16 cellular contexts compared by ENCODE assay signal in the genomic region with DNA sequence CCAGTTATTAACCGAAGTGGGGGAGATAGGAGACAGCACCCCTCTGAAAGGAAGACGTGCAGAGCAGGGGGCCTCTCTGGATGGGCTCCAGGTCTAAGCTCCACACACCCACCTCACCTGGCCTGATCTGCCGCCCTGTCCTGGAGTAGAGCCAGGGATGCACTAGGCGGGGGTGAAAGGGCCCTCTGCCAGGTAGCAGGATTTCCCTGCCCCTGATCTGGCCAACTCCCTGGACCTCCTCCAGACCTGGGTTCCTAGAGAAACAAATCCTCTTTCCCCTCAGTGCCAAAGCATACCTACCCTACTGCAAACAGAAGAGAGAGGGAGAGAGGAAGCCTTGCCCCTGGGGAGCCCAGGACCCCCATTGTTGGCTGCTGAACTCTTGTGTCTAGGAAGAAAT. TPM values are rescaled to one million over a fixed set of nuclear protein-coding genes. Genes with fewer than 3 reads are reported as not detected.
DNase-seq lines count a peak whose midpoint lies in the region; ATAC-seq and TF ChIP-seq lines count a peak whose summit lies in the region.
"Had no signal": no experiment of that assay in that cellular context is flagged by ENCODE, and none has a peak within 500 bp of the region (broad histone marks: within the 10 kb centered on the region; RNA-seq: fewer than 3 reads in every experiment).

No MANE protein-coding gene starts in this region.

- TF ChIP-seq CTCF in MCF 10A (IDR thresholded peaks at IDR 0.05; ENCODE audit: unreplicated experiment): no peak
- no peak for TF ChIP-seq CTCF in mammary epithelial cell (conservative IDR thresholded peaks at IDR 0.05 in 1 of 2, IDR thresholded peaks at IDR 0.05 in 1 of 2; ENCODE audit: extremely low read depth in 1 of 2, insufficient read depth in 1 of 2, low read depth in 1 of 2, low read length in 2 of 2)
- no peak for TF ChIP-seq CTCF in WTC11 (IDR thresholded peaks at IDR 0.05)
- no peak for TF ChIP-seq CTCF in thyroid gland (IDR thresholded peaks at IDR 0.05)
- TF ChIP-seq CTCF in BE2C (IDR thresholded peaks at IDR 0.05; ENCODE audit: low read depth, low read length): no peak

- no peak overlapping the region for H3K4me2 ChIP-seq in mammary epithelial cell (ENCODE audit: insufficient read depth, low read depth, low read length)

- H3K9me3 ChIP-seq in mammary epithelial cell (replicated peaks; ENCODE audit: insufficient read depth, low read length): no peaks in the 10 kb centered on the region
- H3K9me3 ChIP-seq in iPS-18a (ENCODE audit: control insufficient read depth, low read depth, low read length): no peaks in the 10 kb centered on the region
- no peaks in the 10 kb centered on the region for H3K9me3 ChIP-seq in thyroid gland
- no peaks in the 10 kb centered on the region for H3K9me3 ChIP-seq in BE2C
- H3K9me3 ChIP-seq: ascending aorta, left lung had no signal

- in situ Hi-C loops in mammary epithelial cell (cut with MboI; ENCODE audit: low sequenced_read_pairs in 2 of 2): no loop called here

- H3K4me3 ChIP-seq in mammary epithelial cell (replicated peaks in 1 of 3; ENCODE audit: insufficient read depth in 1 of 3, low read depth in 2 of 3, low read length in 3 of 3) (no peak overlapping the region), iPS-18a (ENCODE audit: low read length) (peak overlapping the region; percentile 71), thyroid gland (replicated peaks in 1 of 3) (no peak overlapping the region), BE2C (ENCODE audit: low read depth, low read length) (no peak overlapping the region; the same call in 1 of the 2 replicates)
- H3K4me3 ChIP-seq: ascending aorta, left lung had no signal

- H3K27me3 ChIP-seq in mammary epithelial cell (ENCODE audit: insufficient read depth, low read length) (no peaks in the 10 kb centered on the region), iPS-18a (ENCODE audit: control insufficient read depth, insufficient read depth, low read length) (peaks cover 27% of the 10 kb centered on the region), thyroid gland (no peaks in the 10 kb centered on the region), BE2C (peaks cover 7% of the 10 kb centered on the region)
- H3K27me3 ChIP-seq: ascending aorta had no signal

- H3K4me1 Mint-ChIP-seq in MCF 10A (ENCODE audit: insufficient read depth, unreplicated experiment) (peaks cover 20% of the 10 kb centered on the region), WTC11 (peaks cover 37% of the 10 kb centered on the region)

- BruUV-seq in MCF 10A (replicated peaks; lab: Mats Ljungman, UMichigan) (no TSS peak), mammary epithelial cell (replicated peaks; lab: Mats Ljungman, UMichigan) (no TSS peak)

- H3K9me3 Mint-ChIP-seq in MCF 10A (ENCODE audit: unreplicated experiment) (no peaks in the 10 kb centered on the region), WTC11 (no peaks in the 10 kb centered on the region)
- H3K9me3 Mint-ChIP-seq: dendritic cell treated with granulocyte-macrophage colony-stimulating factor and Interleukin-4, amounts not matched to agents 40 ng/mL and 50 ng/mL, for 4 days had no signal

- no peaks in the 10 kb centered on the region for H4K20me1 ChIP-seq in mammary epithelial cell (ENCODE audit: insufficient read depth, low read length)

- H3K36me3 Mint-ChIP-seq in MCF 10A (ENCODE audit: insufficient read depth, unreplicated experiment) (peaks cover 6% of the 10 kb centered on the region), WTC11 (peaks cover 29% of the 10 kb centered on the region)

- ATAC-seq in WTC11: no peak
- ATAC-seq in HG02678 (IDR thresholded peaks at IDR 0.05; ENCODE audit: unreplicated experiment): no peak
- ATAC-seq: left lung had no signal

- 47% methylated on average over 2 of the region's 4 CpGs for WGBS in mammary epithelial cell (ENCODE audit: low coverage, missing lambda C conversion rate)
- WGBS in thyroid gland, 2 donors: 38 to 39% methylated on average over 4 of the region's 4 CpGs

- no peak for TF ChIP-seq POLR2A in thyroid gland (IDR thresholded peaks at IDR 0.05)

- no peak overlapping the region for H2AFZ ChIP-seq in mammary epithelial cell (ENCODE audit: low read depth, low read length)

- CTCF ChIA-PET in MCF 10A (lab: Yijun Ruan, JAX) (interaction anchor here (0.6 to 47.2 kb wide), 5 partner anchors 8 to 85 kb away, joined by 3 to 2415 read pairs (median 5); partner anchors contain the start of genes CRABP2, ISG20L2, METTL25B and NES), mammary epithelial cell (lab: Charles Lee; ENCODE audit: low non-redundant PET) (no interaction called here), WTC11 (lab: Charles Lee) (interaction anchor here (1.0 to 25.2 kb wide), 5 partner anchors 15 to 157 kb away, joined by 3 to 1553 read pairs (median 16); partner anchors contain the start of gene NTRK1)

- H3K4me1 ChIP-seq in mammary epithelial cell (ENCODE audit: insufficient read depth, low read length) (peaks cover 33% of the 10 kb centered on the region), iPS-18a (ENCODE audit: control insufficient read depth, low read depth, low read length) (peaks cover 33% of the 10 kb centered on the region), thyroid gland (peaks cover 33 to 44% of the 10 kb centered on the region in 2 donors), BE2C (peaks cover 35% of the 10 kb centered on the region)

- no peak overlapping the region for H3K9ac ChIP-seq in mammary epithelial cell (ENCODE audit: insufficient read depth, low read length)
- H3K9ac ChIP-seq in iPS-18a (ENCODE audit: low read length): no peak overlapping the region

- H3K79me2 ChIP-seq in mammary epithelial cell (ENCODE audit: insufficient read depth, low read length): no peaks in the 10 kb centered on the region

- H3K27ac ChIP-seq in mammary epithelial cell (ENCODE audit: insufficient read depth, low read depth, low read length) (no peak overlapping the region), iPS-18a (ENCODE audit: low read length) (no peak overlapping the region), thyroid gland (peak overlapping the region in 1 of 3 donors; percentile 43)
- H3K27ac ChIP-seq: ascending aorta, left lung had no signal

- H3K36me3 ChIP-seq in mammary epithelial cell (ENCODE audit: insufficient read depth, low read length) (no peaks in the 10 kb centered on the region), iPS-18a (ENCODE audit: control insufficient read depth, low read depth, low read length) (peaks cover 21% of the 10 kb centered on the region), thyroid gland (no peaks in the 10 kb centered on the region), BE2C (no peaks in the 10 kb centered on the region)
- H3K36me3 ChIP-seq: ascending aorta, left lung had no signal

- no peak overlapping the region for H3K27ac Mint-ChIP-seq in MCF 10A (ENCODE audit: low read depth, unreplicated experiment)
- no peak overlapping the region for H3K27ac Mint-ChIP-seq in WTC11
- H3K27ac Mint-ChIP-seq: dendritic cell treated with granulocyte-macrophage colony-stimulating factor and Interleukin-4, amounts not matched to agents 40 ng/mL and 50 ng/mL, for 4 days had no signal

- DNase-seq in MCF 10A (ENCODE audit: unreplicated experiment) (peak; percentile 66), mammary epithelial cell (no peak), WTC11 (ENCODE audit: low spot score) (no peak), thyroid gland (peak; percentile 63 to 71), BE2C (no peak)
- no peak for DNase-seq in activated CD8-positive, alpha-beta memory T cell treated with anti-CD3 and anti-CD28 coated beads for 24 hours
- DNase-seq: activated gamma-delta T cell treated with Interleukin-2 at 50 U/mL for 16 hours; hypothalamus; left lung; NCI-H1092; NCI-H345; stimulated activated CD4-positive, alpha-beta T cell treated with anti-CD3 and anti-CD28 coated beads, Interleukin-2, amount 100 ng/mL, for 24 hours had no signal

- dilution Hi-C loops in mammary epithelial cell (cut with HindIII; ENCODE audit: low sequenced_read_pairs): no loop called here

- H3K27me3 Mint-ChIP-seq in MCF 10A (ENCODE audit: insufficient read depth, unreplicated experiment): no peaks in the 10 kb centered on the region
- peaks cover 23% of the 10 kb centered on the region for H3K27me3 Mint-ChIP-seq in WTC11 (ENCODE audit: low read depth)

- POLR2A ChIA-PET in MCF 10A (lab: Yijun Ruan, JAX): interaction anchor here (0.7 to 1.9 kb wide), 2 partner anchors 14 to 42 kb away, joined by 3 to 5 read pairs; no protein-coding TSS in a partner anchor
- POLR2A ChIA-PET in WTC11 (lab: Charles Lee): interaction anchor here (0.9 to 1.0 kb wide), 2 partner anchors 12 to 25 kb away, joined by 3 to 4 read pairs; partner anchors contain the start of gene ISG20L2

- H3K4me3 Mint-ChIP-seq in MCF 10A (ENCODE audit: unreplicated experiment) (no peak overlapping the region), WTC11 (peak overlapping the region; percentile 84)
- H3K4me3 Mint-ChIP-seq: dendritic cell treated with granulocyte-macrophage colony-stimulating factor and Interleukin-4, amounts not matched to agents 40 ng/mL and 50 ng/mL, for 4 days had no signal

- intact Hi-C loops in MCF 10A (cut with micrococcal nuclease): no loop called here
- intact Hi-C loops in mammary epithelial cell (cut with micrococcal nuclease): no loop called here
- intact Hi-C loops in thyroid gland (cut with DNase I): no loop called here

RNA-seq across cellular contexts. Expression of gene CRABP2, which starts 2.0 kb away (rescaled TPM):
- total RNA-seq in MCF 10A (2022) (0.98 and 1.9 TPM in 2 replicates), mammary epithelial cell (10 to 100 TPM in 1 of 2 donors, 1 to 10 TPM in 1; 7.0 to 29.5 TPM), WTC11 (2021) (135 to 195 TPM (median 186 TPM) in 3 replicates), thyroid gland (10 to 100 TPM in 1 of 4 donors, 1 to 10 TPM in 2, not detected in 1; 3.0 to 15.3 (median 4.5) TPM)
- 6.2 TPM for polyA plus RNA-seq in mammary epithelial cell
- 1.3 TPM for polyA minus RNA-seq in mammary epithelial cell
- polyA plus RNA-seq in BE2C (2012; ENCODE audit: insufficient read depth, insufficient read length, low read depth): 39.0 TPM
- total RNA-seq: ascending aorta had no signal

RNA-seq across cellular contexts. Expression of gene METTL25B, which starts 24.9 kb away (rescaled TPM):
- total RNA-seq in MCF 10A (2022): 46.0 and 68.9 TPM in 2 replicates
- 10 to 100 TPM in 1 of 2 donors, 1 to 10 TPM in 1; 9.3 to 24.3 TPM for total RNA-seq in mammary epithelial cell
- polyA plus RNA-seq in mammary epithelial cell: 10.5 TPM
- 19.3 TPM for polyA minus RNA-seq in mammary epithelial cell
- 32.0 to 41.0 TPM (median 37.9 TPM) in 3 replicates for total RNA-seq in WTC11 (2021)
- total RNA-seq in thyroid gland: 10 to 100 TPM; 15.5 to 33.4 (median 25.3) TPM
- polyA plus RNA-seq in BE2C (2012; ENCODE audit: insufficient read depth, insufficient read length, low read depth): 47.1 TPM

RNA-seq across cellular contexts. Expression of gene ISG20L2, which starts 25.2 kb away (rescaled TPM):
- total RNA-seq in MCF 10A (2022) (49.9 and 57.5 TPM in 2 replicates), mammary epithelial cell (10 to 100 TPM; 27.0 to 42.7 TPM), WTC11 (2021) (37.2 to 43.8 TPM (median 42.2 TPM) in 3 replicates), thyroid gland (10 to 100 TPM; 13.6 to 34.9 (median 18.2) TPM)
- 62.3 TPM for polyA plus RNA-seq in mammary epithelial cell
- polyA minus RNA-seq in mammary epithelial cell: 33.3 TPM
- 100 TPM for polyA plus RNA-seq in BE2C (2012; ENCODE audit: insufficient read depth, insufficient read length, low read depth)

RNA-seq across cellular contexts. Expression of gene NES, which starts 26.1 kb away (rescaled TPM):
- total RNA-seq in MCF 10A (2022) (not detected in 2 replicates), mammary epithelial cell (10 to 100 TPM in 1 of 2 donors, under 1 TPM in 1; 0.07 to 49.0 TPM), WTC11 (2021) (103 to 127 TPM (median 104 TPM) in 3 replicates), thyroid gland (10 to 100 TPM in 2 of 4 donors, 1 to 10 TPM in 2; 4.3 to 10.4 (median 9.0) TPM)
- polyA plus RNA-seq in mammary epithelial cell: 0.06 TPM
- not detected for polyA minus RNA-seq in mammary epithelial cell
- 22.3 TPM for polyA plus RNA-seq in BE2C (2012; ENCODE audit: insufficient read depth, insufficient read length, low read depth)

RNA-seq across cellular contexts. Expression of gene MRPL24, which starts 37.6 kb away (rescaled TPM):
- total RNA-seq in MCF 10A (2022) (233 and 261 TPM in 2 replicates), mammary epithelial cell (10 to 100 TPM; 25.0 to 86.1 TPM), WTC11 (2021) (35.1 to 37.4 TPM (median 35.2 TPM) in 3 replicates), thyroid gland (10 to 100 TPM; 22.9 to 55.6 (median 35.9) TPM)
- polyA plus RNA-seq in mammary epithelial cell: 121 TPM
- 34.3 TPM for polyA minus RNA-seq in mammary epithelial cell
- 264 TPM for polyA plus RNA-seq in BE2C (2012; ENCODE audit: insufficient read depth, insufficient read length, low read depth)

Comparison
In these comparisons a context has a peak if more than half of its experiments do, and no peak if none do; other contexts are left out.
1. DNase-seq: peak in MCF 10A (single experiment) and thyroid gland (2 of 2); none in mammary epithelial cell (single experiment), WTC11 (single experiment), BE2C (single experiment) and activated CD8-positive, alpha-beta memory T cell treated with anti-CD3 and anti-CD28 coated beads for 24 hours (single experiment).